ENCODE assay signal across 18 cellular contexts in the genomic region with DNA sequence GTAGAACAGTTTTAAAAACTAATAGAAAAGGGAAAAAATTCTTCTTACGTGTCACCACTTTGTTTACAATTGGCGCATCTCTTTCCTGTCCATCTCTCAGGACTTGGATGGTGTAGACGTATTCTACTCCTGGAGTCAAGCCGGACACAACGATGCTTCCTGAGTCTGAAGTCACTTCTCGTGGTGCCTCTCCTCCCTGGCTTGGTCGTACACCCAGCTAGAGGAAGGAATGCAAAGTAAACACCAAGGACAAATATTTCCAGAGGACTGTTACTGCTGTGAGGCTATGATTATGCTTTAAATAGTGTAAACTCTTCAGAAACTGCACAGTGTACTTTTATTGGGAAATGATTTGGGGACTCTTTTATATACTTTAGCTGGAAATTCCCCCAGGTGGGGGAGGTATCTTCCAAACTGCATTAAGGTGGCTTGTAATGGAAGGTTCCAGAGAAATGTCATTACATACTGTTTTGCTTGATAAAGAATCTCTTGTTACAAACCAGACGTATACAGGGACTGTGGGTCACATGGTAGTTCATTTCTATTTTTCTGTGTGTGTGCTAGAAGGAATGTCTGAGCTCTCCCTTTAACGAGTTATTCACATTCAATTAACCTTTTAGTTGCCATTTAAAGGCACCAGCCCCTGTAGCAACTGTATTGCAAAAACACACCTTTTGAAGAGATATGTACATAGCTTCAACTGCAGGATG. TPM values are rescaled to one million over a fixed set of nuclear protein-coding genes. Genes with fewer than 3 reads are reported as not detected.
DNase-seq lines count a peak whose midpoint lies in the region; ATAC-seq and TF ChIP-seq lines count a peak whose summit lies in the region.
"Had no signal": no experiment of that assay in that cellular context is flagged by ENCODE, and none has a peak within 500 bp of the region (broad histone marks: within the 10 kb centered on the region; RNA-seq: fewer than 3 reads in every experiment).

No MANE protein-coding gene starts in this region.

- POLR2A ChIA-PET in SK-N-SH (lab: Yijun Ruan, JAX), result no interaction called here

- CTCF ChIA-PET in SK-N-SH (lab: Yijun Ruan, JAX), result no interaction called here
- CTCF ChIA-PET in activated naive CD4-positive, alpha-beta T cell treated with anti-CD3 and anti-CD28 coated beads, Interleukin-2, amount 10 ng/mL, durations not matched to agents 7 days and 5 days (lab: Charles Lee), result no interaction called here

- TF ChIP-seq CTCF in AG09309 (IDR thresholded peaks at IDR 0.05; ENCODE audit: control insufficient read depth, insufficient read depth, low read depth, low read length, missing control alignments), result peak; percentile 6
- peak; percentile 19 for TF ChIP-seq CTCF in SK-N-SH (IDR thresholded peaks at IDR 0.05)
- TF ChIP-seq CTCF in fibroblast of lung (conservative IDR thresholded peaks at IDR 0.05 in 1 of 2, IDR thresholded peaks at IDR 0.05 in 1 of 2; ENCODE audit: low read depth in 1 of 2, low read length in 2 of 2), result peak in 1 of 2 donors; percentile 16
- TF ChIP-seq CTCF in nephron progenitor cell (IDR thresholded peaks at IDR 0.05), result no peak

- peaks cover 57% of the 10 kb centered on the region for H3K36me3 Mint-ChIP-seq in nephron progenitor cell (ENCODE audit: low read depth)
- H3K36me3 Mint-ChIP-seq in activated naive CD4-positive, alpha-beta T cell treated with anti-CD3 and anti-CD28 coated beads, Interleukin-2, amount 10 ng/mL, durations not matched to agents 7 days and 5 days, result no peaks in the 10 kb centered on the region
- H3K36me3 Mint-ChIP-seq: naive B cell had no signal

- no peak overlapping the region for H3K4me3 ChIP-seq in AG09309 (ENCODE audit: control insufficient read depth, low read depth, low read length)
- H3K4me3 ChIP-seq in SK-N-SH (ENCODE audit: low read depth in 2 of 2, low read length in 1 of 2), result no peak overlapping the region
- no peak overlapping the region for H3K4me3 ChIP-seq in fibroblast of lung (replicated peaks in 1 of 4; ENCODE audit: control extremely low read depth in 1 of 4, insufficient read depth in 1 of 4, low read depth in 3 of 4, low read length in 4 of 4)

- no peaks in the 10 kb centered on the region for H3K9me2 ChIP-seq in SK-N-SH

- no peaks in the 10 kb centered on the region for H3K27me3 Mint-ChIP-seq in nephron progenitor cell (ENCODE audit: low read depth, poor library complexity)
- peaks cover 10% of the 10 kb centered on the region for H3K27me3 Mint-ChIP-seq in activated naive CD4-positive, alpha-beta T cell treated with anti-CD3 and anti-CD28 coated beads, Interleukin-2, amount 10 ng/mL, durations not matched to agents 7 days and 5 days

- no peaks in the 10 kb centered on the region for H3K27me3 ChIP-seq in SK-N-SH (ENCODE audit: insufficient read depth)
- no peaks in the 10 kb centered on the region for H3K27me3 ChIP-seq in fibroblast of lung (ENCODE audit: control insufficient read depth, insufficient read depth, low read length)
- H3K27me3 ChIP-seq: BE2C, foreskin keratinocyte had no signal

- H3K9ac ChIP-seq in SK-N-SH (no peak overlapping the region), fibroblast of lung (ENCODE audit: insufficient read depth, low read length) (no peak overlapping the region)

- H3K4me3 Mint-ChIP-seq in nephron progenitor cell, result no peak overlapping the region
- no peak overlapping the region for H3K4me3 Mint-ChIP-seq in activated naive CD4-positive, alpha-beta T cell treated with anti-CD3 and anti-CD28 coated beads, Interleukin-2, amount 10 ng/mL, durations not matched to agents 7 days and 5 days
- H3K4me3 Mint-ChIP-seq: activated naive CD8-positive, alpha-beta T cell treated with anti-CD3 and anti-CD28 coated beads, Interleukin-2, amount 50 U/mL, for 24 hours; naive B cell had no signal

- no peak overlapping the region for H2AFZ ChIP-seq in SK-N-SH (ENCODE audit: low read depth)
- H2AFZ ChIP-seq in fibroblast of lung (ENCODE audit: low read length), result no peak overlapping the region

- DNase-seq in AG09309 (ENCODE audit: low read depth) (no peak), SK-N-SH (no peak), fibroblast of lung (ENCODE audit: low read depth in 2 of 2) (peak in 1 of 2 donors; percentile 51), nephron progenitor cell (no peak), HPDE6-E6E7 (ENCODE audit: extremely low spot score) (no peak), GOT3 (lab: John Stamatoyannopoulos, UW) (no peak)
- DNase-seq in activated naive CD4-positive, alpha-beta T cell treated with anti-CD3 and anti-CD28 coated beads, Interleukin-2, amount 10 ng/mL, durations not matched to agents 7 days and 5 days, result no peak
- DNase-seq: activated CD4-positive, alpha-beta T cell treated with anti-CD3 and anti-CD28 coated beads for 48 hours; activated naive CD8-positive, alpha-beta T cell treated with anti-CD3 and anti-CD28 coated beads, Interleukin-2, amount 50 U/mL, for 24 hours; activated T-cell treated with anti-CD3 and anti-CD28 coated beads, Interleukin-2, amount 50 U/mL, for 1 hour; BE2C; DND-41; foreskin keratinocyte; naive B cell; NCI-H1048; NCI-H2171; stimulated activated CD4-positive, alpha-beta T cell treated with anti-CD3 and anti-CD28 coated beads, Interleukin-2, amount 100 ng/mL, for 24 hours had no signal

- H3K9me3 Mint-ChIP-seq in nephron progenitor cell, result no peaks in the 10 kb centered on the region
- H3K9me3 Mint-ChIP-seq in activated naive CD4-positive, alpha-beta T cell treated with anti-CD3 and anti-CD28 coated beads, Interleukin-2, amount 10 ng/mL, durations not matched to agents 7 days and 5 days, result no peaks in the 10 kb centered on the region
- H3K9me3 Mint-ChIP-seq: activated naive CD8-positive, alpha-beta T cell treated with anti-CD3 and anti-CD28 coated beads, Interleukin-2, amount 50 U/mL, for 24 hours; naive B cell had no signal

- H3K79me2 ChIP-seq in SK-N-SH (ENCODE audit: insufficient read depth) (peaks cover 79% of the 10 kb centered on the region), fibroblast of lung (ENCODE audit: control insufficient read depth, insufficient read depth, low read length) (peaks cover 12% of the 10 kb centered on the region)

- peak overlapping the region; percentile 29 for H3K27ac Mint-ChIP-seq in nephron progenitor cell
- H3K27ac Mint-ChIP-seq in activated naive CD4-positive, alpha-beta T cell treated with anti-CD3 and anti-CD28 coated beads, Interleukin-2, amount 10 ng/mL, durations not matched to agents 7 days and 5 days, result no peak overlapping the region
- H3K27ac Mint-ChIP-seq: activated naive CD8-positive, alpha-beta T cell treated with anti-CD3 and anti-CD28 coated beads, Interleukin-2, amount 50 U/mL, for 24 hours had no signal

- H3K4me2 ChIP-seq in SK-N-SH (no peak overlapping the region), fibroblast of lung (ENCODE audit: extremely low read depth, insufficient read depth, low read length) (no peak overlapping the region)

- H3K36me3 ChIP-seq in SK-N-SH (replicated peaks in 1 of 2; ENCODE audit: control insufficient read depth in 1 of 2, insufficient read depth in 2 of 2, low read length in 1 of 2), result peaks cover 56 to 98% of the 10 kb centered on the region in 2 experiments
- H3K36me3 ChIP-seq in fibroblast of lung (ENCODE audit: control insufficient read depth, insufficient read depth, low read length), result peaks cover 28% of the 10 kb centered on the region
- H3K36me3 ChIP-seq: BE2C had no signal

- H3K4me1 ChIP-seq in SK-N-SH (ENCODE audit: control insufficient read depth in 1 of 2, insufficient read depth in 2 of 2, low read depth in 1 of 2, low read length in 1 of 2), result peaks cover 0 to 20% of the 10 kb centered on the region in 2 experiments; a peak in 1 of 4 replicates
- H3K4me1 ChIP-seq in fibroblast of lung (ENCODE audit: control insufficient read depth, extremely low read depth, insufficient read depth, low read length), result peaks cover 19% of the 10 kb centered on the region
- H3K4me1 ChIP-seq: BE2C, foreskin keratinocyte had no signal

- 72% methylated on average over 9 of the region's 9 CpGs for WGBS in SK-N-SH (ENCODE audit: low lambda C conversion rate)

- H3F3A ChIP-seq in SK-N-SH (replicated peaks; ENCODE audit: insufficient read depth), result peaks cover 90% of the 10 kb centered on the region

- H4K20me1 ChIP-seq in SK-N-SH (ENCODE audit: insufficient read depth), result peaks cover 63% of the 10 kb centered on the region
- H4K20me1 ChIP-seq in fibroblast of lung (ENCODE audit: control insufficient read depth, extremely low read depth, insufficient read depth, low read length), result peaks cover 2% of the 10 kb centered on the region

- TF ChIP-seq EP300 in SK-N-SH (IDR thresholded peaks at IDR 0.05; ENCODE audit: borderline replicate concordance in 1 of 2, low read depth in 1 of 2, low read length in 1 of 2), result no peak

- no peaks in the 10 kb centered on the region for H3K9me3 ChIP-seq in SK-N-SH
- H3K9me3 ChIP-seq in fibroblast of lung (ENCODE audit: control insufficient read depth, insufficient read depth, low read depth, low read length), result no peaks in the 10 kb centered on the region
- H3K9me3 ChIP-seq: BE2C had no signal

- peaks cover 4% of the 10 kb centered on the region for H3K4me1 Mint-ChIP-seq in nephron progenitor cell
- H3K4me1 Mint-ChIP-seq in activated naive CD4-positive, alpha-beta T cell treated with anti-CD3 and anti-CD28 coated beads, Interleukin-2, amount 10 ng/mL, durations not matched to agents 7 days and 5 days, result no peaks in the 10 kb centered on the region
- H3K4me1 Mint-ChIP-seq: activated naive CD8-positive, alpha-beta T cell treated with anti-CD3 and anti-CD28 coated beads, Interleukin-2, amount 50 U/mL, for 24 hours; naive B cell had no signal

- H3K27ac ChIP-seq in SK-N-SH (ENCODE audit: low read depth in 2 of 2, low read length in 1 of 2) (peak overlapping the region in 1 of 2 experiments; percentile 51; a peak in 2 of 4 replicates), fibroblast of lung (ENCODE audit: insufficient read depth, low read length) (peak overlapping the region; percentile 19)
- H3K27ac ChIP-seq: foreskin keratinocyte had no signal

- no peak for ATAC-seq in GM21360 (IDR thresholded peaks at IDR 0.05; ENCODE audit: unreplicated experiment)
- ATAC-seq: activated naive CD8-positive, alpha-beta T cell treated with anti-CD3 and anti-CD28 coated beads, Interleukin-2, amount 50 U/mL, for 24 hours; foreskin keratinocyte had no signal

- TF ChIP-seq RAD21 in SK-N-SH (IDR thresholded peaks at IDR 0.05; ENCODE audit: low read length), result no peak

TF ChIP-seq in SK-N-SH, 30 proteins besides CTCF, POLR2A, EP300 and RAD21 (continues in another document):
- TF ChIP-seq FOXM1 (IDR thresholded peaks at IDR 0.05; ENCODE audit: low read depth), result no peak
- no peak for TF ChIP-seq FOXJ3 (CRISPR knock-in tag; IDR thresholded peaks at IDR 0.05)
- no peak for TF ChIP-seq MEF2A (IDR thresholded peaks at IDR 0.05; ENCODE audit: borderline replicate concordance, low read depth)
- TF ChIP-seq NRF1 (IDR thresholded peaks at IDR 0.05; ENCODE audit: low read depth, low read length), result no peak
- no peak for TF ChIP-seq RFX5 (IDR thresholded peaks at IDR 0.05; ENCODE audit: low read length)
- TF ChIP-seq TCF12 (IDR thresholded peaks at IDR 0.05), result no peak

RNA-seq across cellular contexts. Expression of gene FN1, which starts 38.1 kb away (rescaled TPM):
- polyA plus RNA-seq in SK-N-SH (2012; rRNA removed), result 1,637 and 1,671 TPM in 2 replicates
- polyA plus RNA-seq in SK-N-SH (2012; cell fraction: cytosol; rRNA removed), result 978 and 1,254 TPM in 2 replicates
- 2,323 and 4,066 TPM in 2 replicates for polyA plus RNA-seq in SK-N-SH (2012; cell fraction: nucleus; rRNA removed)
- 3,444 and 5,906 TPM in 2 replicates for total RNA-seq in fibroblast of lung
- 3,495 and 3,629 TPM in 2 replicates for polyA plus RNA-seq in fibroblast of lung
- 3,058 and 3,832 TPM in 2 replicates for polyA plus RNA-seq in fibroblast of lung (2012)
- 4,954 and 5,215 TPM in 2 replicates for polyA minus RNA-seq in fibroblast of lung (ENCODE audit: low replicate concordance)
